ENCODE assay signal across 1 cellular context in genomic region chr10:31927597-31928530, GRCh38.
A peak's percentile ranks its signal among the peaks of the same experiment; 100 is the strongest.
TF ChIP-seq lines count a peak whose summit lies in the region.

No MANE protein-coding gene starts in this region.

TF ChIP-seq in HEK293, 187 proteins besides CTCF, POLR2A, EP300 and RAD21 (continued from another document):
- TF ChIP-seq ZBTB17 (tag by site-specific recombination; IDR thresholded peaks at IDR 0.05) (peak; percentile 83), ZSCAN4 (tag by site-specific recombination; IDR thresholded peaks at IDR 0.05) (peak; percentile 93), ZNF394 (tag by site-specific recombination; IDR thresholded peaks at IDR 0.05; ENCODE audit: borderline replicate concordance) (peak; percentile 35; the same call in 1 of the 2 replicates), KLF8 (tag by site-specific recombination; IDR thresholded peaks at IDR 0.05) (peak; percentile 69), SETDB1 (IDR thresholded peaks at IDR 0.05; ENCODE audit: insufficient read length, low read length) (no peak), ZFP3 (tag by site-specific recombination; IDR thresholded peaks at IDR 0.05; ENCODE audit: low read depth) (0 out of 2 replicates have a peak, but pooled peaks have one; percentile 10), ZNF621 (tag by site-specific recombination; IDR thresholded peaks at IDR 0.05) (no peak), MZF1 (tag by site-specific recombination; IDR thresholded peaks at IDR 0.05; ENCODE audit: borderline replicate concordance) (peak; percentile 40; the same call in 1 of the 2 replicates), ZBTB11 (tag by site-specific recombination; conservative IDR thresholded peaks at IDR 0.05; ENCODE audit: low read depth) (peak; percentile 24; the same call in 1 of the 2 replicates)
